15 cellular contexts compared by ENCODE assay signal in genomic region chr13:114152831-114153371, GRCh38. TPM values are rescaled to one million over a fixed set of nuclear protein-coding genes. Genes with fewer than 3 reads are reported as not detected.
DNase-seq lines count a peak whose midpoint lies in the region; ATAC-seq, FAIRE-seq and TF ChIP-seq lines count a peak whose summit lies in the region.
"Had no signal": no experiment of that assay in that cellular context is flagged by ENCODE, and none has a peak within 500 bp of the region (broad histone marks: within the 10 kb centered on the region; RNA-seq: fewer than 3 reads in every experiment).

No MANE protein-coding gene starts in this region.

- H3K36me3 ChIP-seq in ascending aorta (no peaks in the 10 kb centered on the region), mucosa of descending colon (ENCODE audit: low read depth) (no peaks in the 10 kb centered on the region), small intestine (ENCODE audit: control insufficient read depth in 2 of 2, insufficient read depth in 2 of 2, low read length in 2 of 2) (no peaks in the 10 kb centered on the region)

- WGBS in small intestine, 3 donors = 76 to 92% (median 80%) methylated on average over 20 of the region's 20 CpGs

- FAIRE-seq in small intestine (lab: Jason Lieb, UNC) = no peak
- FAIRE-seq: colon had no signal

- no peaks in the 10 kb centered on the region for H3K27me3 ChIP-seq in ascending aorta
- H3K27me3 ChIP-seq in small intestine (ENCODE audit: control insufficient read depth in 2 of 2, insufficient read depth in 2 of 2, low read length in 2 of 2) = no peaks in the 10 kb centered on the region

- H3K4me1 ChIP-seq in ascending aorta = peaks cover 0 to 5% of the 10 kb centered on the region in 2 donors
- peaks cover 19% of the 10 kb centered on the region for H3K4me1 ChIP-seq in mucosa of descending colon (ENCODE audit: low read depth)
- H3K4me1 ChIP-seq in small intestine (ENCODE audit: control insufficient read depth in 2 of 2, insufficient read depth in 1 of 2, low read depth in 1 of 2, low read length in 1 of 2) = no peaks in the 10 kb centered on the region

- no peak for ATAC-seq in mucosa of descending colon
- no peak for ATAC-seq in GM18520 (IDR thresholded peaks at IDR 0.05; ENCODE audit: unreplicated experiment)
- ATAC-seq: left lobe of liver had no signal

- DNase-seq in AG20443 (ENCODE audit: low spot score) (peak; percentile 87), GF-D8 (lab: John Stamatoyannopoulos, UW) (peak; percentile 66), ascending aorta (ENCODE audit: low spot score in 2 of 2) (peak in 1 of 2 donors; percentile 74), mucosa of descending colon (peak in 2 of 3 donors; percentile 32 to 48), GM10266 (ENCODE audit: extremely low spot score) (no peak), small intestine (no peak), OCI-M2 (lab: John Stamatoyannopoulos, UW; ENCODE audit: unreplicated experiment) (no peak)
- DNase-seq: activated gamma-delta T cell treated with Interleukin-2 at 50 U/mL for 16 hours, NCI-H187, NCI-H748 treated with DMSO at 0.1 percent for 48 hours, SW 1271 had no signal

- intact Hi-C loops in ascending aorta (cut with DNase I) (no loop called here), mucosa of descending colon (cut with DNase I, micrococcal nuclease) (no loop called here)

- H3K27ac ChIP-seq in ascending aorta = peak overlapping the region; percentile 37 to 70
- no peak overlapping the region for H3K27ac ChIP-seq in small intestine (ENCODE audit: low read depth in 1 of 2, low read length in 1 of 2)

- H3K9me3 ChIP-seq in ascending aorta = no peaks in the 10 kb centered on the region
- no peaks in the 10 kb centered on the region for H3K9me3 ChIP-seq in mucosa of descending colon
- no peaks in the 10 kb centered on the region for H3K9me3 ChIP-seq in small intestine (ENCODE audit: control insufficient read depth, low read depth)

- peak overlapping the region in 1 of 2 donors; percentile 2 for H3K4me3 ChIP-seq in ascending aorta
- no peak overlapping the region for H3K4me3 ChIP-seq in mucosa of descending colon
- no peak overlapping the region for H3K4me3 ChIP-seq in small intestine (ENCODE audit: low read depth in 1 of 2, low read length in 2 of 2)

- TF ChIP-seq CTCF in ascending aorta (IDR thresholded peaks at IDR 0.05) = no peak
- TF ChIP-seq CTCF in mucosa of descending colon (IDR thresholded peaks at IDR 0.05) = no peak
- no peak for TF ChIP-seq CTCF in GM10266 (IDR thresholded peaks at IDR 0.05; ENCODE audit: control insufficient read depth, insufficient read depth, low read depth, missing control alignments)

RNA-seq across cellular contexts. Expression of gene RASA3, which starts 20.5 kb away (rescaled TPM):
- total RNA-seq in ascending aorta = 30.7 TPM
- 10 to 100 TPM in 1 of 3 donors, 1 to 10 TPM in 2; 7.9 to 19.0 (median 8.4) TPM for total RNA-seq in mucosa of descending colon
- 1 to 10 TPM; 2.0 to 7.2 (median 6.5) TPM for polyA plus RNA-seq in small intestine

RNA-seq across cellular contexts. Expression of gene CFAP97D2, which starts 26.2 kb away (rescaled TPM):
- total RNA-seq in ascending aorta (not detected), mucosa of descending colon (not detected)
- polyA plus RNA-seq in small intestine = not detected
- total RNA-seq: left lobe of liver, osteocyte had no signal

Comparison
In these comparisons a context has a peak if more than half of its experiments do, and no peak if none do; other contexts are left out.
1. DNase-seq: peak in AG20443 (single experiment), GF-D8 (single experiment) and mucosa of descending colon (2 of 3); none in GM10266 (single experiment), small intestine (single experiment) and OCI-M2 (single experiment).
2. H3K27ac ChIP-seq: peak in ascending aorta (2 of 2); none in small intestine (0 of 2).